ENCODE assay signal across 8 cellular contexts in genomic region chr11:118398797-118399564, GRCh38. TPM values are rescaled to one million over a fixed set of nuclear protein-coding genes. Genes with fewer than 3 reads are reported as not detected.
DNase-seq lines count a peak whose midpoint lies in the region; ATAC-seq and TF ChIP-seq lines count a peak whose summit lies in the region.
"Had no signal": no experiment of that assay in that cellular context is flagged by ENCODE, and none has a peak within 500 bp of the region (broad histone marks: within the 10 kb centered on the region; RNA-seq: fewer than 3 reads in every experiment).

No MANE protein-coding gene starts in this region.

- H3K36me3 Mint-ChIP-seq in Calu3 (ENCODE audit: insufficient read depth, unreplicated experiment): peaks cover 34% of the 10 kb centered on the region

- H3K27ac Mint-ChIP-seq in Calu3 (ENCODE audit: unreplicated experiment): no peak overlapping the region

- peak; percentile 34 for DNase-seq in T-helper 9 cell
- peak; percentile 18 to 48 for DNase-seq in dermis microvascular lymphatic vessel endothelial cell (ENCODE audit: low read depth in 2 of 2)
- DNase-seq in stimulated activated CD8-positive, alpha-beta memory T cell treated with anti-CD3 and anti-CD28 coated beads, Interleukin-4, amount 100 ng/mL, for 48 hours: peak; percentile 40
- DNase-seq in Calu3: no peak
- no peak for DNase-seq in NCI-H774 (lab: John Stamatoyannopoulos, UW)
- no peak for DNase-seq in NCI-H526 (lab: John Stamatoyannopoulos, UW)

- peak; percentile 36 for ATAC-seq in HG02798 (IDR thresholded peaks at IDR 0.05; ENCODE audit: poor library complexity, unreplicated experiment)
- ATAC-seq: HCT116 had no signal

- intact Hi-C loops in Calu3 (cut with micrococcal nuclease; ENCODE audit: unreplicated experiment): no loop called here

- no TSS peak for BruUV-seq in Calu3 (replicated peaks; lab: Mats Ljungman, UMichigan)

- H3K4me1 Mint-ChIP-seq in Calu3 (ENCODE audit: low read depth, unreplicated experiment): peaks cover 10% of the 10 kb centered on the region

- no peaks in the 10 kb centered on the region for H3K9me3 Mint-ChIP-seq in Calu3 (ENCODE audit: low read depth, unreplicated experiment)

- TF ChIP-seq CTCF in Calu3 (IDR thresholded peaks at IDR 0.05; ENCODE audit: unreplicated experiment): no peak

- CTCF ChIA-PET in Calu3 (lab: Charles Lee): interaction anchor here (0.6 kb wide), 1 partner anchor 34 kb away, joined by 4 read pairs; no protein-coding TSS in a partner anchor

- no peak overlapping the region for H3K4me3 Mint-ChIP-seq in Calu3 (ENCODE audit: low read depth, unreplicated experiment)

- H3K27me3 Mint-ChIP-seq in Calu3 (ENCODE audit: unreplicated experiment): no peaks in the 10 kb centered on the region

RNA-seq across cellular contexts. Expression of gene ATP5MG, which starts 2.4 kb away (rescaled TPM):
- total RNA-seq in dermis microvascular lymphatic vessel endothelial cell (63.7 and 89.9 TPM in 2 replicates), Calu3 (2022) (145 and 151 TPM in 2 replicates)

RNA-seq across cellular contexts. Expression of gene KMT2A, which starts 37.3 kb away (rescaled TPM):
- total RNA-seq in dermis microvascular lymphatic vessel endothelial cell (14.0 and 23.6 TPM in 2 replicates), Calu3 (2022) (58.1 and 61.8 TPM in 2 replicates)

RNA-seq across cellular contexts. Expression of gene UBE4A, which starts 39.6 kb away (rescaled TPM):
- 20.2 and 26.0 TPM in 2 replicates for total RNA-seq in dermis microvascular lymphatic vessel endothelial cell
- total RNA-seq in Calu3 (2022): 28.8 and 30.8 TPM in 2 replicates

RNA-seq across cellular contexts. Expression of gene CD3G, which starts 54.8 kb away (rescaled TPM):
- total RNA-seq in dermis microvascular lymphatic vessel endothelial cell: not detected in 2 replicates
- not detected in 2 replicates for total RNA-seq in Calu3 (2022)

RNA-seq across cellular contexts. Expression of gene CD3D, which starts 56.5 kb away (rescaled TPM):
- total RNA-seq in dermis microvascular lymphatic vessel endothelial cell (not detected in 2 replicates), Calu3 (2022) (not detected in 2 replicates)

Comparison
In these comparisons a context has a peak if more than half of its experiments do, and no peak if none do; other contexts are left out.
1. DNase-seq: peak in T-helper 9 cell (single experiment), dermis microvascular lymphatic vessel endothelial cell (2 of 2) and stimulated activated CD8-positive, alpha-beta memory T cell treated with anti-CD3 and anti-CD28 coated beads, Interleukin-4, amount 100 ng/mL, for 48 hours (single experiment); none in Calu3 (single experiment), NCI-H774 (single experiment) and NCI-H526 (0 of 2).